In the genomic region with DNA sequence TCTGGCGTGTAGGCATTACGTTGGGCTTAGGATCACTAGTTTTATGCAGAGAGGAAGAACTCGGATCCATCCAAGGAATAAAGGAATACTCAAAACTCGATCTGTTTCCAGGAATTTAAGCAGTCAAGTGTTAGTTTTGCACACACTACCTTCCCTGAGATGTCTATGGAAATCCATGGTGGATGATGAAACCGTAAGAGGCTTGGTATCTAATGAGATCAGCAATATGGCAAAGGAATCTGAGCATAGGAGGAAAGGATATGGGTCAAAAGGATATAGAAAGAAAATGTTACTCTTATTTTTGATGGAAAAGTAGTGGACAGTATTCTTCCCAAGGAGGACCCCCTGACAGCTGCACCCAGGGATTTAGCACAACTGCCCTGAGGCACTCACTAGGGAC, we compare ENCODE assay signal across 9 cellular contexts. TPM values are rescaled to one million over a fixed set of nuclear protein-coding genes. Genes with fewer than 3 reads are reported as not detected.
DNase-seq lines count a peak whose midpoint lies in the region; ATAC-seq and TF ChIP-seq lines count a peak whose summit lies in the region.
"Had no signal": no experiment of that assay in that cellular context is flagged by ENCODE, and none has a peak within 500 bp of the region (broad histone marks: within the 10 kb centered on the region; RNA-seq: fewer than 3 reads in every experiment).

No MANE protein-coding gene starts in this region.

- POLR2A ChIA-PET in A673 (lab: Charles Lee; ENCODE audit: low non-redundant PET) = no interaction called here

- no TSS peak for BruUV-seq in A673 (replicated peaks; lab: Mats Ljungman, UMichigan)

- intact Hi-C loops in spleen (cut with DNase I; ENCODE audit: low total_unique reads) = loop anchor here (2.0 kb wide), 1 partner anchor 189 kb away; a partner anchor contains a TSS
- intact Hi-C loops in A673 (cut with micrococcal nuclease; ENCODE audit: unreplicated experiment) = loop anchor here (1.0 to 2.0 kb wide), 2 partner anchors 190 to 335 kb away; no protein-coding TSS in a partner anchor

- no peaks in the 10 kb centered on the region; the same call in 1 of the 2 replicates for H3K36me3 ChIP-seq in SK-N-MC (ENCODE audit: insufficient read depth, low read length)
- peaks cover 0 to 73% (median 13%) of the 10 kb centered on the region in 6 donors for H3K36me3 ChIP-seq in spleen
- H3K36me3 ChIP-seq in BE2C = no peaks in the 10 kb centered on the region
- H3K36me3 ChIP-seq in A673 (ENCODE audit: insufficient read depth, low read length, poor library complexity, severe bottlenecking) = peaks cover 18% of the 10 kb centered on the region

- no peak overlapping the region for H3K9ac ChIP-seq in SK-N-MC (ENCODE audit: insufficient read length)

- DNase-seq in ELR (ENCODE audit: low read depth) (peak; percentile 41), SK-N-MC (ENCODE audit: low read depth, low spot score) (no peak), glutamatergic neuron (no peak), spleen (no peak), BE2C (no peak), A673 (ENCODE audit: low spot score) (no peak)

- H3K9me3 ChIP-seq in SK-N-MC (ENCODE audit: low read depth, low read length) (no peaks in the 10 kb centered on the region), spleen (no peaks in the 10 kb centered on the region), BE2C (no peaks in the 10 kb centered on the region), A673 (ENCODE audit: low read depth, low read length, poor library complexity, severe bottlenecking) (no peaks in the 10 kb centered on the region)

- TF ChIP-seq CTCF in glutamatergic neuron (IDR thresholded peaks at IDR 0.05; ENCODE audit: partially characterized antibody, unreplicated experiment) (no peak), spleen (IDR thresholded peaks at IDR 0.05 in 8 of 11, conservative IDR thresholded peaks at IDR 0.05 in 3 of 11) (no peak), BE2C (IDR thresholded peaks at IDR 0.05; ENCODE audit: low read depth, low read length) (no peak), A673 (conservative IDR thresholded peaks at IDR 0.05; ENCODE audit: low read depth, low read length) (no peak)

- no peak for TF ChIP-seq POLR2A in spleen (IDR thresholded peaks at IDR 0.05)

- peak overlapping the region; percentile 60 for H3K27ac Mint-ChIP-seq in glutamatergic neuron (ENCODE audit: unreplicated experiment)
- H3K27ac Mint-ChIP-seq: dendritic cell treated with granulocyte-macrophage colony-stimulating factor and Interleukin-4, amounts not matched to agents 40 ng/mL and 50 ng/mL, for 4 days had no signal

- CTCF ChIA-PET in A673 (lab: Charles Lee) = interaction anchor here (1.0 to 3.3 kb wide), 6 partner anchors 12 to 530 kb away, joined by 3 to 47 read pairs (median 6); a partner anchor contains a TSS

- H3K4me3 ChIP-seq in SK-N-MC (no peak overlapping the region), spleen (no peak overlapping the region), BE2C (ENCODE audit: low read depth, low read length) (no peak overlapping the region), A673 (ENCODE audit: low read depth, low read length, poor library complexity, severe bottlenecking) (no peak overlapping the region)

- peak overlapping the region; percentile 41 for H3K4me3 Mint-ChIP-seq in glutamatergic neuron (ENCODE audit: unreplicated experiment)
- H3K4me3 Mint-ChIP-seq: dendritic cell treated with granulocyte-macrophage colony-stimulating factor and Interleukin-4, amounts not matched to agents 40 ng/mL and 50 ng/mL, for 4 days had no signal

- H3K27me3 ChIP-seq in spleen (replicated peaks in 1 of 7) (no peaks in the 10 kb centered on the region), BE2C (no peaks in the 10 kb centered on the region), A673 (replicated peaks; ENCODE audit: insufficient read depth, low read depth, low read length, poor library complexity) (no peaks in the 10 kb centered on the region)

- H3K36me3 Mint-ChIP-seq in glutamatergic neuron (ENCODE audit: unreplicated experiment) = no peaks in the 10 kb centered on the region

- ATAC-seq in GM21619 (IDR thresholded peaks at IDR 0.05; ENCODE audit: unreplicated experiment) = no peak

- H3K9me3 Mint-ChIP-seq in glutamatergic neuron (ENCODE audit: unreplicated experiment) = peaks cover 1% of the 10 kb centered on the region
- H3K9me3 Mint-ChIP-seq: dendritic cell treated with granulocyte-macrophage colony-stimulating factor and Interleukin-4, amounts not matched to agents 40 ng/mL and 50 ng/mL, for 4 days had no signal

- 88 to 94% (median 93%) methylated on average over 5 of the region's 5 CpGs for WGBS in spleen, 5 donors

- H3K27ac ChIP-seq in SK-N-MC (peak overlapping the region; percentile 19; the same call in 1 of the 2 replicates), spleen (peak overlapping the region in 7 of 8 donors; percentile 13 to 49 (median 38)), A673 (ENCODE audit: low read depth, low read length, poor library complexity, severe bottlenecking) (no peak overlapping the region)
- H3K27ac ChIP-seq: VCaP had no signal

- H3K27me3 Mint-ChIP-seq in glutamatergic neuron (ENCODE audit: unreplicated experiment) = peaks cover 2% of the 10 kb centered on the region
- H3K27me3 Mint-ChIP-seq: dendritic cell treated with granulocyte-macrophage colony-stimulating factor and Interleukin-4, amounts not matched to agents 40 ng/mL and 50 ng/mL, for 4 days had no signal

- peaks cover 0 to 45% (median 25%) of the 10 kb centered on the region in 6 donors for H3K4me1 ChIP-seq in spleen
- no peaks in the 10 kb centered on the region for H3K4me1 ChIP-seq in BE2C
- no peaks in the 10 kb centered on the region for H3K4me1 ChIP-seq in A673 (ENCODE audit: insufficient read depth, low read length, poor library complexity, severe bottlenecking)

- H3K4me1 Mint-ChIP-seq in glutamatergic neuron (ENCODE audit: low read depth, unreplicated experiment) = peaks cover 30% of the 10 kb centered on the region

RNA-seq across cellular contexts. Expression of a gene that starts 59.6 kb away (rescaled TPM):
- 42.7 TPM for total RNA-seq in glutamatergic neuron (ENCODE audit: unreplicated experiment)
- total RNA-seq in spleen = 10 to 100 TPM; 20.1 to 44.2 (median 34.1) TPM
- 10 to 100 TPM in 2 of 3 donors, 1 to 10 TPM in 1; 9.7 to 14.3 (median 12.1) TPM for polyA plus RNA-seq in spleen
- 13.7 TPM for polyA plus RNA-seq in BE2C (2012; ENCODE audit: insufficient read depth, insufficient read length, low read depth)
- total RNA-seq in A673 (2021) = 36.1 and 38.4 TPM in 2 replicates

RNA-seq across cellular contexts. Expression of a gene that starts 59.8 kb away (rescaled TPM):
- total RNA-seq in glutamatergic neuron (ENCODE audit: unreplicated experiment) = 22.0 TPM
- 10 to 100 TPM in 2 of 7 donors, 1 to 10 TPM in 5; 4.0 to 16.2 (median 8.3) TPM for total RNA-seq in spleen
- polyA plus RNA-seq in spleen = 1 to 10 TPM; 3.5 to 5.7 (median 4.5) TPM
- polyA plus RNA-seq in BE2C (2012; ENCODE audit: insufficient read depth, insufficient read length, low read depth) = 3.6 TPM
- 37.9 and 51.0 TPM in 2 replicates for total RNA-seq in A673 (2021)
